In genomic region chr1:210949940-210950546, GRCh38 we compare ENCODE assay signal across 8 cellular contexts.
DNase-seq lines count a peak whose midpoint lies in the region; ATAC-seq and TF ChIP-seq lines count a peak whose summit lies in the region.
"Not testable (repeated sequence)": the region's sequence is repeated elsewhere in the genome, so short reads cannot be mapped to it uniquely, and the experiment has no call there.

No MANE protein-coding gene starts in this region.

- not testable (repeated sequence) for DNase-seq in HFF-Myc (ENCODE audit: extremely low read depth, low read depth); type B pancreatic cell (ENCODE audit: extremely low spot score, unreplicated experiment)
- peak; percentile 47 for DNase-seq in NAMALWA (ENCODE audit: low spot score)
- DNase-seq in SJCRH30: peak; percentile 46 to 62
- peak; percentile 30 for DNase-seq in activated T-cell treated with anti-CD3 and anti-CD28 coated beads, Interleukin-2, amount 50 U/mL, for 4 hours
- peak; percentile 44 for DNase-seq in neural progenitor cell (ENCODE audit: low spot score)

- not testable (repeated sequence) for H3K27me3 ChIP-seq in SJCRH30, neural progenitor cell

- not testable (repeated sequence) for H2AFZ ChIP-seq in neural progenitor cell (replicated peaks)

- not testable (repeated sequence) for H3F3A ChIP-seq in neural progenitor cell (ENCODE audit: low read depth)

- H3K4me1 ChIP-seq in SJCRH30, neural progenitor cell: not testable (repeated sequence)

- not testable (repeated sequence) for ATAC-seq in activated T-cell treated with anti-CD3 and anti-CD28 coated beads, Interleukin-2, amount 50 U/mL, for 4 hours
- peak; percentile 52 for ATAC-seq in esophagus mucosa

- not testable (repeated sequence) for H3K9ac ChIP-seq in neural progenitor cell

- TF ChIP-seq CTCF in GM12872 (IDR thresholded peaks at IDR 0.05; ENCODE audit: insufficient read depth, low read depth, low read length): peak; percentile 80
- peak; percentile 65 for TF ChIP-seq CTCF in HFF-Myc (IDR thresholded peaks at IDR 0.05; ENCODE audit: low read depth, low read length, missing control alignments)
- peak; percentile 67 for TF ChIP-seq CTCF in neural progenitor cell (IDR thresholded peaks at IDR 0.05)
- peak; percentile 71 for TF ChIP-seq CTCF in type B pancreatic cell (conservative IDR thresholded peaks at IDR 0.05)

- not testable (repeated sequence) for H3K4me2 ChIP-seq in neural progenitor cell

- not testable (repeated sequence) for H3K9me3 ChIP-seq in SJCRH30 (replicated peaks); neural progenitor cell (ENCODE audit: low read depth)

- not testable (repeated sequence) for H3K27me3 Mint-ChIP-seq in activated T-cell treated with anti-CD3 and anti-CD28 coated beads, Interleukin-2, amount 50 U/mL, for 4 hours (ENCODE audit: low read depth); neural progenitor cell (ENCODE audit: insufficient read depth, low read depth)
- H3K27me3 Mint-ChIP-seq in type B pancreatic cell: peaks cover 13% of the 10 kb centered on the region

- H3K27ac ChIP-seq in SJCRH30, neural progenitor cell: not testable (repeated sequence)

- H3K4me1 Mint-ChIP-seq in activated T-cell treated with anti-CD3 and anti-CD28 coated beads, Interleukin-2, amount 50 U/mL, for 4 hours (ENCODE audit: low read depth); type B pancreatic cell (ENCODE audit: unreplicated experiment): not testable (repeated sequence)
- H3K4me1 Mint-ChIP-seq in neural progenitor cell: peaks cover 11% of the 10 kb centered on the region

- H4K20me1 ChIP-seq in neural progenitor cell (ENCODE audit: low read depth): not testable (repeated sequence)

- not testable (repeated sequence) for H3K9me3 Mint-ChIP-seq in activated T-cell treated with anti-CD3 and anti-CD28 coated beads, Interleukin-2, amount 50 U/mL, for 4 hours; neural progenitor cell; type B pancreatic cell

- H3K79me2 ChIP-seq in neural progenitor cell (ENCODE audit: low read depth): not testable (repeated sequence)

- not testable (repeated sequence) for H3K4me3 Mint-ChIP-seq in activated T-cell treated with anti-CD3 and anti-CD28 coated beads, Interleukin-2, amount 50 U/mL, for 4 hours; neural progenitor cell; type B pancreatic cell

- not testable (repeated sequence) for H3K27ac Mint-ChIP-seq in neural progenitor cell, type B pancreatic cell

- H3K36me3 ChIP-seq in SJCRH30, neural progenitor cell: not testable (repeated sequence)

- H3K36me3 Mint-ChIP-seq in activated T-cell treated with anti-CD3 and anti-CD28 coated beads, Interleukin-2, amount 50 U/mL, for 4 hours (ENCODE audit: insufficient read depth); neural progenitor cell; type B pancreatic cell: not testable (repeated sequence)

- not testable (repeated sequence) for H3K4me3 ChIP-seq in HFF-Myc (replicated peaks; ENCODE audit: low read depth, low read length); SJCRH30; neural progenitor cell
